Comparison of ENCODE assay signal across 1 cellular context in genomic region chr12:22054155-22054554, GRCh38.
TF ChIP-seq lines count a peak whose summit lies in the region.

No MANE protein-coding gene starts in this region.

TF ChIP-seq in GM23338, 12 proteins besides CTCF, POLR2A, EP300 and RAD21 (continued from another document):
- TF ChIP-seq ZNF331 (CRISPR knock-in tag; IDR thresholded peaks at IDR 0.05; ENCODE audit: low read depth): no peak
